In the genomic region with DNA sequence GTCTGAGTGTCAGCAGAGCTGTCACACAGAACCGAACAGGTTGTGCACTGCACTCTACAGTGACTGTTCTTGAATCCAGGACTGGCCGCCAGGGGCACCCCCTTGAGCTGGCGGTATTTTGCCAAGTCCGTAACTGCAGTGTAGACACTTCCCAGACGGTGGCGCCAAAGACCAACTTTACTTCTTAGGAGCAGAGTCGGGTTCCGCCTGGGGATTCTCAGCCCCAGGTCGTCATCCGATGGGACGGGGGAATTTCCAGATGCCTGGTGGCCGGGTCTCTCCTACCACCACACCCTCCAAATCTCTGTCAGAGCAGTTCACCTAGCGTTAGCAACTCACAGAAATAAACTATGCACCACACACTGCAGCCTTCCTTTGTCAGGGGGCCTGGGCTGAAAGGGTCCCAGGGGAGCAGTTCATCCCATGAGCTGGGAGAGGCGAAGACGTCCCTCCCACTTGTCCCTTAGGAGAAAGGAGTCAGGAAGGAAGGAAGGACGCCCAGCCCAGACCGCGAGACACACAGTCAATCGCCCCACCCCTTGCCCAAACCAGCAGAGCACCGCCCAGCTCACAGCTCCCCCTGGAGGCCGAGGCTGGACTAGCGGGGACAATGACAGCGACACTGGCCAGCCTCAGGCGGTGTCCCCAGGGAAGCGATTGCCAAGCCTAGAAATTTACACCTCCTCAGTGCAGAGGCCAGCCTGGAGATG, we compare ENCODE assay signal across 1 cellular context.
TF ChIP-seq lines count a peak whose summit lies in the region.

No MANE protein-coding gene starts in this region.

TF ChIP-seq in K562, 482 proteins besides CTCF, POLR2A, EP300 and RAD21 (continued from another document and continues in another):
- TF ChIP-seq, protein P1, sequence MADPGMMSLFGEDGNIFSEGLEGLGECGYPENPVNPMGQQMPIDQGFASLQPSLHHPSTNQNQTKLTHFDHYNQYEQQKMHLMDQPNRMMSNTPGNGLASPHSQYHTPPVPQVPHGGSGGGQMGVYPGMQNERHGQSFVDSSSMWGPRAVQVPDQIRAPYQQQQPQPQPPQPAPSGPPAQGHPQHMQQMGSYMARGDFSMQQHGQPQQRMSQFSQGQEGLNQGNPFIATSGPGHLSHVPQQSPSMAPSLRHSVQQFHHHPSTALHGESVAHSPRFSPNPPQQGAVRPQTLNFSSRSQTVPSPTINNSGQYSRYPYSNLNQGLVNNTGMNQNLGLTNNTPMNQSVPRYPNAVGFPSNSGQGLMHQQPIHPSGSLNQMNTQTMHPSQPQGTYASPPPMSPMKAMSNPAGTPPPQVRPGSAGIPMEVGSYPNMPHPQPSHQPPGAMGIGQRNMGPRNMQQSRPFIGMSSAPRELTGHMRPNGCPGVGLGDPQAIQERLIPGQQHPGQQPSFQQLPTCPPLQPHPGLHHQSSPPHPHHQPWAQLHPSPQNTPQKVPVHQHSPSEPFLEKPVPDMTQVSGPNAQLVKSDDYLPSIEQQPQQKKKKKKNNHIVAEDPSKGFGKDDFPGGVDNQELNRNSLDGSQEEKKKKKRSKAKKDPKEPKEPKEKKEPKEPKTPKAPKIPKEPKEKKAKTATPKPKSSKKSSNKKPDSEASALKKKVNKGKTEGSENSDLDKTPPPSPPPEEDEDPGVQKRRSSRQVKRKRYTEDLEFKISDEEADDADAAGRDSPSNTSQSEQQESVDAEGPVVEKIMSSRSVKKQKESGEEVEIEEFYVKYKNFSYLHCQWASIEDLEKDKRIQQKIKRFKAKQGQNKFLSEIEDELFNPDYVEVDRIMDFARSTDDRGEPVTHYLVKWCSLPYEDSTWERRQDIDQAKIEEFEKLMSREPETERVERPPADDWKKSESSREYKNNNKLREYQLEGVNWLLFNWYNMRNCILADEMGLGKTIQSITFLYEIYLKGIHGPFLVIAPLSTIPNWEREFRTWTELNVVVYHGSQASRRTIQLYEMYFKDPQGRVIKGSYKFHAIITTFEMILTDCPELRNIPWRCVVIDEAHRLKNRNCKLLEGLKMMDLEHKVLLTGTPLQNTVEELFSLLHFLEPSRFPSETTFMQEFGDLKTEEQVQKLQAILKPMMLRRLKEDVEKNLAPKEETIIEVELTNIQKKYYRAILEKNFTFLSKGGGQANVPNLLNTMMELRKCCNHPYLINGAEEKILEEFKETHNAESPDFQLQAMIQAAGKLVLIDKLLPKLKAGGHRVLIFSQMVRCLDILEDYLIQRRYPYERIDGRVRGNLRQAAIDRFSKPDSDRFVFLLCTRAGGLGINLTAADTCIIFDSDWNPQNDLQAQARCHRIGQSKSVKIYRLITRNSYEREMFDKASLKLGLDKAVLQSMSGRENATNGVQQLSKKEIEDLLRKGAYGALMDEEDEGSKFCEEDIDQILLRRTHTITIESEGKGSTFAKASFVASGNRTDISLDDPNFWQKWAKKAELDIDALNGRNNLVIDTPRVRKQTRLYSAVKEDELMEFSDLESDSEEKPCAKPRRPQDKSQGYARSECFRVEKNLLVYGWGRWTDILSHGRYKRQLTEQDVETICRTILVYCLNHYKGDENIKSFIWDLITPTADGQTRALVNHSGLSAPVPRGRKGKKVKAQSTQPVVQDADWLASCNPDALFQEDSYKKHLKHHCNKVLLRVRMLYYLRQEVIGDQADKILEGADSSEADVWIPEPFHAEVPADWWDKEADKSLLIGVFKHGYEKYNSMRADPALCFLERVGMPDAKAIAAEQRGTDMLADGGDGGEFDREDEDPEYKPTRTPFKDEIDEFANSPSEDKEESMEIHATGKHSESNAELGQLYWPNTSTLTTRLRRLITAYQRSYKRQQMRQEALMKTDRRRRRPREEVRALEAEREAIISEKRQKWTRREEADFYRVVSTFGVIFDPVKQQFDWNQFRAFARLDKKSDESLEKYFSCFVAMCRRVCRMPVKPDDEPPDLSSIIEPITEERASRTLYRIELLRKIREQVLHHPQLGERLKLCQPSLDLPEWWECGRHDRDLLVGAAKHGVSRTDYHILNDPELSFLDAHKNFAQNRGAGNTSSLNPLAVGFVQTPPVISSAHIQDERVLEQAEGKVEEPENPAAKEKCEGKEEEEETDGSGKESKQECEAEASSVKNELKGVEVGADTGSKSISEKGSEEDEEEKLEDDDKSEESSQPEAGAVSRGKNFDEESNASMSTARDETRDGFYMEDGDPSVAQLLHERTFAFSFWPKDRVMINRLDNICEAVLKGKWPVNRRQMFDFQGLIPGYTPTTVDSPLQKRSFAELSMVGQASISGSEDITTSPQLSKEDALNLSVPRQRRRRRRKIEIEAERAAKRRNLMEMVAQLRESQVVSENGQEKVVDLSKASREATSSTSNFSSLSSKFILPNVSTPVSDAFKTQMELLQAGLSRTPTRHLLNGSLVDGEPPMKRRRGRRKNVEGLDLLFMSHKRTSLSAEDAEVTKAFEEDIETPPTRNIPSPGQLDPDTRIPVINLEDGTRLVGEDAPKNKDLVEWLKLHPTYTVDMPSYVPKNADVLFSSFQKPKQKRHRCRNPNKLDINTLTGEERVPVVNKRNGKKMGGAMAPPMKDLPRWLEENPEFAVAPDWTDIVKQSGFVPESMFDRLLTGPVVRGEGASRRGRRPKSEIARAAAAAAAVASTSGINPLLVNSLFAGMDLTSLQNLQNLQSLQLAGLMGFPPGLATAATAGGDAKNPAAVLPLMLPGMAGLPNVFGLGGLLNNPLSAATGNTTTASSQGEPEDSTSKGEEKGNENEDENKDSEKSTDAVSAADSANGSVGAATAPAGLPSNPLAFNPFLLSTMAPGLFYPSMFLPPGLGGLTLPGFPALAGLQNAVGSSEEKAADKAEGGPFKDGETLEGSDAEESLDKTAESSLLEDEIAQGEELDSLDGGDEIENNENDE (IDR thresholded peaks at IDR 0.05; ENCODE audit: low read depth, low read length) = no peak
- TF ChIP-seq PHTF2 (CRISPR knock-in tag; IDR thresholded peaks at IDR 0.05) (no peak), HNRNPL (IDR thresholded peaks at IDR 0.05; ENCODE audit: low read depth, low read length) (no peak), HIVEP1 (CRISPR knock-in tag; IDR thresholded peaks at IDR 0.05) (no peak), HDAC2 (IDR thresholded peaks at IDR 0.05) (peak; percentile 90), PCBP1 (IDR thresholded peaks at IDR 0.05; ENCODE audit: low read depth, low read length, poor library complexity, severe bottlenecking) (no peak), NCOR1 (IDR thresholded peaks at IDR 0.05) (no peak), CTBP1 (IDR thresholded peaks at IDR 0.05; ENCODE audit: borderline replicate concordance) (peak; percentile 80; the same call in 1 of the 2 replicates), JUND (IDR thresholded peaks at IDR 0.05; ENCODE audit: borderline replicate concordance, low read depth, low read length) (peak; percentile 52; the same call in 1 of the 2 replicates), JUND (tag; IDR thresholded peaks at IDR 0.05; ENCODE audit: borderline replicate concordance, low read depth, low read length) (no peak; the same call in 1 of the 3 replicates), TSC22D4 (tag; IDR thresholded peaks at IDR 0.05) (no peak), NCOA2 (IDR thresholded peaks at IDR 0.05; ENCODE audit: partially characterized antibody in 2 of 2) (no peak), BRD9 (IDR thresholded peaks at IDR 0.05; ENCODE audit: low read depth, partially characterized antibody) (peak; percentile 95), MCM2 (IDR thresholded peaks at IDR 0.05; ENCODE audit: low read depth) (no peak), ZNF699 (CRISPR knock-in tag; IDR thresholded peaks at IDR 0.05; ENCODE audit: insufficient replicate concordance) (no peak), PCBP2 (IDR thresholded peaks at IDR 0.05; ENCODE audit: low read depth, low read length, poor library complexity, severe bottlenecking) (no peak), NFE2L1 (tag; IDR thresholded peaks at IDR 0.05; ENCODE audit: borderline replicate concordance, low read depth) (no peak), ZNF3 (CRISPR knock-in tag; IDR thresholded peaks at IDR 0.05) (no peak)
- TF ChIP-seq, protein P2, sequence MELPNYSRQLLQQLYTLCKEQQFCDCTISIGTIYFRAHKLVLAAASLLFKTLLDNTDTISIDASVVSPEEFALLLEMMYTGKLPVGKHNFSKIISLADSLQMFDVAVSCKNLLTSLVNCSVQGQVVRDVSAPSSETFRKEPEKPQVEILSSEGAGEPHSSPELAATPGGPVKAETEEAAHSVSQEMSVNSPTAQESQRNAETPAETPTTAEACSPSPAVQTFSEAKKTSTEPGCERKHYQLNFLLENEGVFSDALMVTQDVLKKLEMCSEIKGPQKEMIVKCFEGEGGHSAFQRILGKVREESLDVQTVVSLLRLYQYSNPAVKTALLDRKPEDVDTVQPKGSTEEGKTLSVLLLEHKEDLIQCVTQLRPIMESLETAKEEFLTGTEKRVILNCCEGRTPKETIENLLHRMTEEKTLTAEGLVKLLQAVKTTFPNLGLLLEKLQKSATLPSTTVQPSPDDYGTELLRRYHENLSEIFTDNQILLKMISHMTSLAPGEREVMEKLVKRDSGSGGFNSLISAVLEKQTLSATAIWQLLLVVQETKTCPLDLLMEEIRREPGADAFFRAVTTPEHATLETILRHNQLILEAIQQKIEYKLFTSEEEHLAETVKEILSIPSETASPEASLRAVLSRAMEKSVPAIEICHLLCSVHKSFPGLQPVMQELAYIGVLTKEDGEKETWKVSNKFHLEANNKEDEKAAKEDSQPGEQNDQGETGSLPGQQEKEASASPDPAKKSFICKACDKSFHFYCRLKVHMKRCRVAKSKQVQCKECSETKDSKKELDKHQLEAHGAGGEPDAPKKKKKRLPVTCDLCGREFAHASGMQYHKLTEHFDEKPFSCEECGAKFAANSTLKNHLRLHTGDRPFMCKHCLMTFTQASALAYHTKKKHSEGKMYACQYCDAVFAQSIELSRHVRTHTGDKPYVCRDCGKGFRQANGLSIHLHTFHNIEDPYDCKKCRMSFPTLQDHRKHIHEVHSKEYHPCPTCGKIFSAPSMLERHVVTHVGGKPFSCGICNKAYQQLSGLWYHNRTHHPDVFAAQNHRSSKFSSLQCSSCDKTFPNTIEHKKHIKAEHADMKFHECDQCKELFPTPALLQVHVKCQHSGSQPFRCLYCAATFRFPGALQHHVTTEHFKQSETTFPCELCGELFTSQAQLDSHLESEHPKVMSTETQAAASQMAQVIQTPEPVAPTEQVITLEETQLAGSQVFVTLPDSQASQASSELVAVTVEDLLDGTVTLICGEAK (IDR thresholded peaks at IDR 0.05) = peak; percentile 56
- TF ChIP-seq, protein P2 (CRISPR knock-in tag; IDR thresholded peaks at IDR 0.05) = no peak
- TF ChIP-seq, protein P3, sequence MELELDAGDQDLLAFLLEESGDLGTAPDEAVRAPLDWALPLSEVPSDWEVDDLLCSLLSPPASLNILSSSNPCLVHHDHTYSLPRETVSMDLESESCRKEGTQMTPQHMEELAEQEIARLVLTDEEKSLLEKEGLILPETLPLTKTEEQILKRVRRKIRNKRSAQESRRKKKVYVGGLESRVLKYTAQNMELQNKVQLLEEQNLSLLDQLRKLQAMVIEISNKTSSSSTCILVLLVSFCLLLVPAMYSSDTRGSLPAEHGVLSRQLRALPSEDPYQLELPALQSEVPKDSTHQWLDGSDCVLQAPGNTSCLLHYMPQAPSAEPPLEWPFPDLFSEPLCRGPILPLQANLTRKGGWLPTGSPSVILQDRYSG (tag; conservative IDR thresholded peaks at IDR 0.05; ENCODE audit: low read depth) = no peak
- TF ChIP-seq, protein P4, sequence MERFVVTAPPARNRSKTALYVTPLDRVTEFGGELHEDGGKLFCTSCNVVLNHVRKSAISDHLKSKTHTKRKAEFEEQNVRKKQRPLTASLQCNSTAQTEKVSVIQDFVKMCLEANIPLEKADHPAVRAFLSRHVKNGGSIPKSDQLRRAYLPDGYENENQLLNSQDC (CRISPR knock-in tag; IDR thresholded peaks at IDR 0.05) = no peak
